In genomic region chr10:71726673-71727428, GRCh38 we compare ENCODE assay signal across 9 cellular contexts. TPM values are rescaled to one million over a fixed set of nuclear protein-coding genes. Genes with fewer than 3 reads are reported as not detected.
DNase-seq lines count a peak whose midpoint lies in the region; ATAC-seq and TF ChIP-seq lines count a peak whose summit lies in the region.
"Had no signal": no experiment of that assay in that cellular context is flagged by ENCODE, and none has a peak within 500 bp of the region (broad histone marks: within the 10 kb centered on the region; RNA-seq: fewer than 3 reads in every experiment).

No MANE protein-coding gene starts in this region.

- CTCF ChIA-PET in CD8-positive, alpha-beta memory T cell (lab: Charles Lee) = interaction anchor here (0.9 to 12.3 kb wide), 15 partner anchors 10 to 85 kb away, joined by 3 to 152 read pairs (median 8); partner anchors contain the start of gene VSIR
- CTCF ChIA-PET in Calu3 (lab: Charles Lee) = interaction anchor here (0.7 to 1.2 kb wide), 3 partner anchors 10 to 446 kb away, joined by 3 to 4 read pairs (median 3); no protein-coding TSS in a partner anchor

- no peaks in the 10 kb centered on the region for H3K9me3 Mint-ChIP-seq in CD8-positive, alpha-beta memory T cell
- H3K9me3 Mint-ChIP-seq in HFFc6 (no peaks in the 10 kb centered on the region), Calu3 (ENCODE audit: low read depth, unreplicated experiment) (no peaks in the 10 kb centered on the region)

- H3K36me3 Mint-ChIP-seq in CD8-positive, alpha-beta memory T cell = no peaks in the 10 kb centered on the region
- H3K36me3 Mint-ChIP-seq in HFFc6 (ENCODE audit: low read depth) (0 out of 2 replicates have a peak, but pooled peaks cover 4% of the 10 kb centered on the region), Calu3 (ENCODE audit: insufficient read depth, unreplicated experiment) (no peaks in the 10 kb centered on the region)

- no peaks in the 10 kb centered on the region for H3K27me3 ChIP-seq in CD8-positive, alpha-beta memory T cell (ENCODE audit: insufficient read depth, low read length, poor library complexity, severe bottlenecking)

- peak overlapping the region; percentile 97 to 99 (median 98) for H3K27ac Mint-ChIP-seq in CD8-positive, alpha-beta memory T cell
- H3K27ac Mint-ChIP-seq in HFFc6 (no peak overlapping the region), Calu3 (ENCODE audit: unreplicated experiment) (no peak overlapping the region)

- H3K27me3 Mint-ChIP-seq in CD8-positive, alpha-beta memory T cell = peaks cover 0 to 2% of the 10 kb centered on the region in 2 donors
- H3K27me3 Mint-ChIP-seq in HFFc6 (ENCODE audit: insufficient read depth) (peaks cover 21% of the 10 kb centered on the region), Calu3 (ENCODE audit: unreplicated experiment) (peaks cover 12% of the 10 kb centered on the region)

- H3K27ac ChIP-seq in CD8-positive, alpha-beta memory T cell (ENCODE audit: low read depth, low read length) = peak overlapping the region; percentile 77
- H3K27ac ChIP-seq in KOPT-K1 (ENCODE audit: low read depth, low read length, poor library complexity, severe bottlenecking) (peak overlapping the region; percentile 94), caudate nucleus (ENCODE audit: low read depth, low read length) (peak overlapping the region; percentile 48)

- H3K9me3 ChIP-seq in CD8-positive, alpha-beta memory T cell (ENCODE audit: low read length) = no peaks in the 10 kb centered on the region
- no peaks in the 10 kb centered on the region for H3K9me3 ChIP-seq in KOPT-K1 (ENCODE audit: insufficient read depth, low read length, poor library complexity, severe bottlenecking)

- peak; percentile 39 for ATAC-seq in GM21423 (IDR thresholded peaks at IDR 0.05; ENCODE audit: unreplicated experiment)
- no peak for ATAC-seq in HG03039 (IDR thresholded peaks at IDR 0.05; ENCODE audit: unreplicated experiment)

- intact Hi-C loops in Calu3 (cut with micrococcal nuclease; ENCODE audit: unreplicated experiment) = loop anchor here (5.0 kb wide), 1 partner anchor 85 kb away; no protein-coding TSS in a partner anchor

- peak overlapping the region; percentile 64 to 88 (median 79) for H3K4me3 Mint-ChIP-seq in CD8-positive, alpha-beta memory T cell
- H3K4me3 Mint-ChIP-seq in HFFc6 (no peak overlapping the region), Calu3 (ENCODE audit: low read depth, unreplicated experiment) (no peak overlapping the region)

- BruUV-seq in Calu3 (replicated peaks; lab: Mats Ljungman, UMichigan) = no TSS peak

- peak overlapping the region; percentile 24 for H3K4me3 ChIP-seq in CD8-positive, alpha-beta memory T cell (ENCODE audit: low read length)

- peaks cover 68 to 94% (median 81%) of the 10 kb centered on the region in 3 donors for H3K4me1 Mint-ChIP-seq in CD8-positive, alpha-beta memory T cell
- peaks cover 19% of the 10 kb centered on the region for H3K4me1 Mint-ChIP-seq in HFFc6 (ENCODE audit: low read depth)
- H3K4me1 Mint-ChIP-seq in Calu3 (ENCODE audit: low read depth, unreplicated experiment) = peaks cover 26% of the 10 kb centered on the region

- POLR2A ChIA-PET in CD8-positive, alpha-beta memory T cell (lab: Charles Lee) = interaction anchor here (0.7 to 4.3 kb wide), 13 partner anchors 8 to 408 kb away, joined by 3 to 42 read pairs (median 9); partner anchors contain the start of genes PSAP, SLC29A3 and VSIR

- H3K36me3 ChIP-seq in CD8-positive, alpha-beta memory T cell (ENCODE audit: insufficient read depth, low read length) = no peaks in the 10 kb centered on the region
- H3K36me3 ChIP-seq in KOPT-K1 (ENCODE audit: insufficient read depth, low read length) = no peaks in the 10 kb centered on the region

- TF ChIP-seq CTCF in HFFc6 (IDR thresholded peaks at IDR 0.05) (no peak), Calu3 (IDR thresholded peaks at IDR 0.05; ENCODE audit: unreplicated experiment) (no peak)

- peaks cover 91% of the 10 kb centered on the region for H3K4me1 ChIP-seq in CD8-positive, alpha-beta memory T cell (ENCODE audit: insufficient read depth, low read length)

- DNase-seq in CD8-positive, alpha-beta memory T cell = peak; percentile 22 to 80 (median 57)
- DNase-seq in caudate nucleus (lab: John Stamatoyannopoulos, UW) (no peak), HFFc6 (no peak), Calu3 (no peak)
- peak; percentile 67 to 68 for DNase-seq in stimulated activated CD8-positive, alpha-beta memory T cell treated with anti-CD3 and anti-CD28 coated beads, Interleukin-15, amount 100 ng/mL, for 48 hours (ENCODE audit: low read depth in 2 of 2)

RNA-seq across cellular contexts. Expression of gene C10orf105, which starts 7.3 kb away (rescaled TPM):
- total RNA-seq in CD8-positive, alpha-beta memory T cell = under 1 TPM; 0.04 to 0.11 TPM
- 0.23 TPM for polyA plus RNA-seq in CD8-positive, alpha-beta memory T cell
- total RNA-seq in HFFc6 (2021; fragmentation: NEBNext Ultra II Directional; extraction: Animal tissue kit (Norgen Biotek cat#: 25700)) = not detected
- total RNA-seq in Calu3 (2022) = not detected in 2 replicates
- polyA plus RNA-seq: aorta had no signal

RNA-seq across cellular contexts. Expression of gene VSIR, which starts 46.5 kb away (rescaled TPM):
- total RNA-seq in CD8-positive, alpha-beta memory T cell = 10 to 100 TPM; 59.6 to 61.4 TPM
- polyA plus RNA-seq in CD8-positive, alpha-beta memory T cell = 349 TPM
- 10 to 100 TPM; 24.3 to 36.2 (median 29.0) TPM for total RNA-seq in HFFc6 (2021; fragmentation: NEBNext Ultra II Directional; extraction: Animal tissue kit (Norgen Biotek cat#: 25700))
- total RNA-seq in Calu3 (2022) = 30.1 and 46.1 TPM in 2 replicates

Comparison
In these comparisons a context has a peak if more than half of its experiments do, and no peak if none do; other contexts are left out.
1. DNase-seq: peak in CD8-positive, alpha-beta memory T cell (5 of 5) and stimulated activated CD8-positive, alpha-beta memory T cell treated with anti-CD3 and anti-CD28 coated beads, Interleukin-15, amount 100 ng/mL, for 48 hours (2 of 2); none in caudate nucleus (0 of 61), HFFc6 (single experiment) and Calu3 (single experiment).
2. H3K27ac Mint-ChIP-seq: peak in CD8-positive, alpha-beta memory T cell (8 of 8); none in HFFc6 (single experiment) and Calu3 (single experiment).
3. H3K4me3 Mint-ChIP-seq: peak in CD8-positive, alpha-beta memory T cell (7 of 7); none in HFFc6 (single experiment) and Calu3 (single experiment).
4. Peak in every context shown above with its lines, with median percentiles within 50 percentile points of each other: H3K27ac ChIP-seq.